10 cellular contexts compared by ENCODE assay signal in the genomic region with DNA sequence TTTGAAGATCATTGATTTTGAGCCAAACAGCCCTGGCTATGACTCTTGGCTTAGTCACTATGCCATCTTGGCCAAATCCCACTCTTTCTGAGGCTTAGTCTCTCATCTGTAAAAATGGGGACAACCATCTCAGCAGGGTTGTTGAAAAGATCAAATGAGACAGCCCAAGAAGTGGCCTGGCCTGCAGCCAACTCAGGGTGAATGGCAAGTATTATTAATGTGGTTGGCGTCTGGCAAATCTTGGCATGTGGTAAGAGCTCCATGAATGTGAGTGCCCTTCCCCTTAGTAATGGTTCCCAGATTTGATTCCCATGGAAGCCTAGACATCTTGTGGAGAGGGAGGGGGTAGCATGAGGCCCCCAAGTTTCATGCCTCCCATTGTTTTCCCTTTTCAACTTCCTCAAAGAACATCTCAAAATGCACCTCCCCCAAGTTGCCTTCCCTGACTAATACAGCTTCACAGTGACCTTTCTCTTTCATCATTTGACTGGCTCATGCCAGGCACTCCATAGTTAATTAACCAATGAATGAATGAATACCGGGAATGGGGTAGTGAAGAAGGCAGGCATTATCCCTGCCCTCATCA. TPM values are rescaled to one million over a fixed set of nuclear protein-coding genes. Genes with fewer than 3 reads are reported as not detected.
DNase-seq lines count a peak whose midpoint lies in the region; ATAC-seq and TF ChIP-seq lines count a peak whose summit lies in the region.
"Had no signal": no experiment of that assay in that cellular context is flagged by ENCODE, and none has a peak within 500 bp of the region (broad histone marks: within the 10 kb centered on the region; RNA-seq: fewer than 3 reads in every experiment).

No MANE protein-coding gene starts in this region.

- WGBS in thyroid gland, 2 donors, result 49 to 58% methylated on average over 2 of the region's 2 CpGs
- WGBS in tibial nerve, 2 donors, result 21 to 36% methylated on average over 2 of the region's 2 CpGs

- peak overlapping the region; percentile 81 for H3K27ac Mint-ChIP-seq in MCF 10A (ENCODE audit: low read depth, unreplicated experiment)

- intact Hi-C loops in MCF 10A (cut with micrococcal nuclease), result loop anchor here (1.0 kb wide), 1 partner anchor 72 kb away; no protein-coding TSS in a partner anchor
- intact Hi-C loops in breast epithelium (cut with DNase I; ENCODE audit: low total_unique reads), result no loop called here
- intact Hi-C loops in thyroid gland (cut with DNase I), result no loop called here

- no peaks in the 10 kb centered on the region for H3K27me3 ChIP-seq in breast epithelium
- H3K27me3 ChIP-seq in RWPE2 (ENCODE audit: insufficient read depth, poor library complexity, severe bottlenecking), result no peaks in the 10 kb centered on the region
- H3K27me3 ChIP-seq in thyroid gland, result no peaks in the 10 kb centered on the region
- H3K27me3 ChIP-seq in tibial nerve, result no peaks in the 10 kb centered on the region

- H3K9me3 ChIP-seq in breast epithelium (no peaks in the 10 kb centered on the region), RWPE2 (ENCODE audit: severe bottlenecking) (no peaks in the 10 kb centered on the region), thyroid gland (no peaks in the 10 kb centered on the region), tibial nerve (no peaks in the 10 kb centered on the region)

- TF ChIP-seq CTCF in MCF 10A (IDR thresholded peaks at IDR 0.05; ENCODE audit: unreplicated experiment) (no peak), breast epithelium (IDR thresholded peaks at IDR 0.05) (no peak), RWPE2 (IDR thresholded peaks at IDR 0.05; ENCODE audit: poor library complexity, severe bottlenecking) (peak; percentile 35), thyroid gland (IDR thresholded peaks at IDR 0.05) (no peak), tibial nerve (IDR thresholded peaks at IDR 0.05) (no peak)

- CTCF ChIA-PET in MCF 10A (lab: Yijun Ruan, JAX), result interaction anchor here (1.1 to 13.4 kb wide), 3 partner anchors 14 to 61 kb away, joined by 3 to 171 read pairs (median 10); a partner anchor contains a TSS

- no peaks in the 10 kb centered on the region for H3K27me3 Mint-ChIP-seq in MCF 10A (ENCODE audit: insufficient read depth, unreplicated experiment)

- no peak for TF ChIP-seq EP300 in tibial nerve (IDR thresholded peaks at IDR 0.05)

- DNase-seq in MCF 10A (ENCODE audit: unreplicated experiment) (peak; percentile 100), breast epithelium (ENCODE audit: low spot score in 2 of 2) (no peak), RWPE2 (ENCODE audit: low spot score) (peak; percentile 98), fibroblast of peridontal ligament (ENCODE audit: extremely low read depth) (peak; percentile 91), thyroid gland (peak; percentile 80 to 82), NCI-H524 treated with DMSO at 0.1 percent for 48 hours (lab: John Stamatoyannopoulos, UW) (no peak), tibial nerve (ENCODE audit: low spot score in 2 of 2) (no peak)
- DNase-seq: amniotic stem cell, COR-L47 had no signal

- H3K4me1 Mint-ChIP-seq in MCF 10A (ENCODE audit: insufficient read depth, unreplicated experiment), result peaks cover 87% of the 10 kb centered on the region

- no peak overlapping the region for H3K4me3 ChIP-seq in breast epithelium
- no peak overlapping the region for H3K4me3 ChIP-seq in RWPE2 (ENCODE audit: severe bottlenecking)
- no peak overlapping the region for H3K4me3 ChIP-seq in thyroid gland (replicated peaks in 1 of 3)
- H3K4me3 ChIP-seq in tibial nerve, result no peak overlapping the region

- peaks cover 6% of the 10 kb centered on the region for H3K36me3 Mint-ChIP-seq in MCF 10A (ENCODE audit: insufficient read depth, unreplicated experiment)

- BruUV-seq in MCF 10A (replicated peaks; lab: Mats Ljungman, UMichigan), result no TSS peak

- H3K27ac ChIP-seq in breast epithelium (no peak overlapping the region), RWPE2 (ENCODE audit: poor library complexity, severe bottlenecking) (peak overlapping the region; percentile 99), thyroid gland (no peak overlapping the region), tibial nerve (peak overlapping the region in 1 of 4 donors; percentile 25)

- ATAC-seq in RWPE2 (ENCODE audit: low read depth) (peak; percentile 65), GM19351 (IDR thresholded peaks at IDR 0.05; ENCODE audit: unreplicated experiment) (no peak)

- H3K36me3 ChIP-seq in breast epithelium, result no peaks in the 10 kb centered on the region
- H3K36me3 ChIP-seq in RWPE2 (ENCODE audit: low read depth), result no peaks in the 10 kb centered on the region
- no peaks in the 10 kb centered on the region for H3K36me3 ChIP-seq in thyroid gland
- no peaks in the 10 kb centered on the region for H3K36me3 ChIP-seq in tibial nerve

- TF ChIP-seq POLR2A in breast epithelium (IDR thresholded peaks at IDR 0.05) (no peak), thyroid gland (IDR thresholded peaks at IDR 0.05) (no peak), tibial nerve (IDR thresholded peaks at IDR 0.05) (no peak)

- POLR2A ChIA-PET in MCF 10A (lab: Yijun Ruan, JAX), result interaction anchor here (0.7 to 39.3 kb wide), 6 partner anchors 6 to 126 kb away, joined by 3 to 1604 read pairs (median 4); a partner anchor contains a TSS

- no peaks in the 10 kb centered on the region for H3K4me1 ChIP-seq in breast epithelium
- peaks cover 73% of the 10 kb centered on the region for H3K4me1 ChIP-seq in RWPE2 (ENCODE audit: insufficient read depth, poor library complexity, severe bottlenecking)
- H3K4me1 ChIP-seq in thyroid gland, result peaks cover 32 to 57% of the 10 kb centered on the region in 2 donors
- peaks cover 0 to 77% (median 10%) of the 10 kb centered on the region in 4 donors for H3K4me1 ChIP-seq in tibial nerve

- no peaks in the 10 kb centered on the region for H3K9me3 Mint-ChIP-seq in MCF 10A (ENCODE audit: unreplicated experiment)

- H3K4me3 Mint-ChIP-seq in MCF 10A (ENCODE audit: unreplicated experiment), result no peak overlapping the region

RNA-seq across cellular contexts. Expression of a gene that starts 11.8 kb away (rescaled TPM):
- 623 and 892 TPM in 2 replicates for total RNA-seq in MCF 10A (2022)
- 100 to 1,000 TPM in 1 of 3 donors, 10 to 100 TPM in 2; 40.4 to 145 (median 45.2) TPM for total RNA-seq in breast epithelium
- 10 to 100 TPM; 19.6 to 55.9 (median 38.5) TPM for total RNA-seq in thyroid gland
- total RNA-seq in tibial nerve, result 100 to 1,000 TPM; 158 to 291 (median 212) TPM

Comparison
In these comparisons a context has a peak if more than half of its experiments do, and no peak if none do; other contexts are left out.
1. DNase-seq: peak in MCF 10A (single experiment), RWPE2 (single experiment), fibroblast of peridontal ligament (single experiment) and thyroid gland (2 of 2); none in breast epithelium (0 of 2), NCI-H524 treated with DMSO at 0.1 percent for 48 hours (single experiment) and tibial nerve (0 of 2).